In the genomic region with DNA sequence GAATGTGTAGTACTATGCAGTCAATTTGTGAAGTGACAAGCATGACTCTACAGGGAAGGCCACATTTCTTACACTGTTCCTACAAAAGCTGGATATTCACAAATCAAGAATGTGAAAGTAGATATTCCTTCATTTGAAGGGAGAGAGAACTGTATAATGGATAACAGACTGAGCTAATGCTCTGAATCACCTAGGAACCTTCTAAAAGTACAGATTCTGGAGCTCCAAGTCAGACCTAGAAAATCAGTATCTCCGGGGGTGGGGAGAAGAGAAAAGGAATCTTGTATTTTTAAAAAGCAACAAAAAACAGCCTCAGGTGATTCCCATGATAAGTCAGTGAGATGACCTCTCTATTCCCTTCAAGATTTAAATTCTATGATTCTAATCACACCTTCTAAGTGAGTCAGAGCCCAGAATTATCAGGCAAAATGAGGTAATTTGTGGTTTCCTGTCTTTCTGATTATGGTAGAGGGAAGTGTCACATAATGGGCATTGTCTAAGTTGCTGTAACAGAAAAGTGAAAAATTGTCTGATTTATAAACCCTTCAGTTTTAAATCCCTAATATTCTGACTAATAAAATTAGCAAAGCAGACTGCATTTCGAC, we compare ENCODE assay signal across 13 cellular contexts.
DNase-seq lines count a peak whose midpoint lies in the region; ATAC-seq and TF ChIP-seq lines count a peak whose summit lies in the region.
"Had no signal": no experiment of that assay in that cellular context is flagged by ENCODE, and none has a peak within 500 bp of the region (broad histone marks: within the 10 kb centered on the region; RNA-seq: fewer than 3 reads in every experiment).

No MANE protein-coding gene starts in this region.

- DNase-seq in GF-D8 (lab: John Stamatoyannopoulos, UW) = peak; percentile 3
- peak; percentile 15 for DNase-seq in KBM-7
- no peak for DNase-seq in activated CD8-positive, alpha-beta T cell treated with anti-CD3 and anti-CD28 coated beads, Interleukin-2, amount 10 ng/mL, durations not matched to agents 7 days and 5 days
- peak; percentile 37 for DNase-seq in kidney epithelial cell (ENCODE audit: low read depth)
- no peak for DNase-seq in NCI-H82 treated with DMSO at 0.1 percent for 48 hours (lab: John Stamatoyannopoulos, UW; ENCODE audit: unreplicated experiment)
- DNase-seq in NCI-H1436 treated with DMSO at 0.1 percent for 48 hours (lab: John Stamatoyannopoulos, UW) = no peak
- no peak for DNase-seq in WERI-Rb-1
- DNase-seq: head of caudate nucleus, NCI-H446, SK-N-SH had no signal

- peaks cover 38% of the 10 kb centered on the region for H3K4me1 Mint-ChIP-seq in activated CD8-positive, alpha-beta T cell treated with anti-CD3 and anti-CD28 coated beads, Interleukin-2, amount 10 ng/mL, durations not matched to agents 7 days and 5 days (ENCODE audit: low read depth)

- ATAC-seq in activated CD8-positive, alpha-beta T cell treated with anti-CD3 and anti-CD28 coated beads, Interleukin-2, amount 10 ng/mL, durations not matched to agents 7 days and 5 days = peak; percentile 70
- ATAC-seq in GM21447 (IDR thresholded peaks at IDR 0.05; ENCODE audit: unreplicated experiment) = no peak

- no peaks in the 10 kb centered on the region for H3K27me3 Mint-ChIP-seq in activated CD8-positive, alpha-beta T cell treated with anti-CD3 and anti-CD28 coated beads, Interleukin-2, amount 10 ng/mL, durations not matched to agents 7 days and 5 days (ENCODE audit: low read depth)

- CTCF ChIA-PET in activated CD8-positive, alpha-beta T cell treated with anti-CD3 and anti-CD28 coated beads, Interleukin-2, amount 10 ng/mL, durations not matched to agents 7 days and 5 days (lab: Charles Lee) = interaction anchor here (0.6 kb wide), 1 partner anchor 133 kb away, joined by 3 read pairs; no protein-coding TSS in a partner anchor

- no peaks in the 10 kb centered on the region for H3K36me3 Mint-ChIP-seq in activated CD8-positive, alpha-beta T cell treated with anti-CD3 and anti-CD28 coated beads, Interleukin-2, amount 10 ng/mL, durations not matched to agents 7 days and 5 days (ENCODE audit: low read depth)

- peaks cover 3% of the 10 kb centered on the region for H3K9me3 ChIP-seq in WERI-Rb-1 (ENCODE audit: severe bottlenecking)
- H3K9me3 ChIP-seq: prostate gland, SK-N-SH, thoracic aorta had no signal

- H3K27ac Mint-ChIP-seq in activated CD8-positive, alpha-beta T cell treated with anti-CD3 and anti-CD28 coated beads, Interleukin-2, amount 10 ng/mL, durations not matched to agents 7 days and 5 days = no peak overlapping the region

- no peaks in the 10 kb centered on the region for H3K27me3 ChIP-seq in kidney epithelial cell (ENCODE audit: control insufficient read depth, insufficient read depth, low read length)
- H3K27me3 ChIP-seq in WERI-Rb-1 (ENCODE audit: insufficient read depth, low read depth, severe bottlenecking) = no peaks in the 10 kb centered on the region

- in situ Hi-C loops in KBM-7 (cut with MboI; ENCODE audit: low pct_unique_long_range_greater_than_20kb, low sequenced_read_pairs) = no loop called here

- H3K4me3 ChIP-seq in kidney epithelial cell (ENCODE audit: low read depth, low read length) (no peak overlapping the region), WERI-Rb-1 (ENCODE audit: low read depth, low read length) (no peak overlapping the region)
- H3K4me3 ChIP-seq: prostate gland, thoracic aorta had no signal

- H3K36me3 ChIP-seq in kidney epithelial cell (ENCODE audit: control insufficient read depth, insufficient read depth, low read length) = no peaks in the 10 kb centered on the region
- no peaks in the 10 kb centered on the region for H3K36me3 ChIP-seq in WERI-Rb-1
- H3K36me3 ChIP-seq: prostate gland, thoracic aorta had no signal

- TF ChIP-seq CTCF in kidney epithelial cell (IDR thresholded peaks at IDR 0.05; ENCODE audit: insufficient read depth, low read length, poor library complexity, severe bottlenecking) (no peak), WERI-Rb-1 (IDR thresholded peaks at IDR 0.05; ENCODE audit: low read depth, low read length) (no peak)

- no peaks in the 10 kb centered on the region for H3K9me3 Mint-ChIP-seq in activated CD8-positive, alpha-beta T cell treated with anti-CD3 and anti-CD28 coated beads, Interleukin-2, amount 10 ng/mL, durations not matched to agents 7 days and 5 days (ENCODE audit: insufficient read depth)

- H3K27ac ChIP-seq in WERI-Rb-1 = no peak overlapping the region
- H3K27ac ChIP-seq: prostate gland, thoracic aorta had no signal

- POLR2A ChIA-PET in activated CD8-positive, alpha-beta T cell treated with anti-CD3 and anti-CD28 coated beads, Interleukin-2, amount 10 ng/mL, durations not matched to agents 7 days and 5 days (lab: Charles Lee) = no interaction called here

- no peak overlapping the region for H3K4me3 Mint-ChIP-seq in activated CD8-positive, alpha-beta T cell treated with anti-CD3 and anti-CD28 coated beads, Interleukin-2, amount 10 ng/mL, durations not matched to agents 7 days and 5 days

Comparison
In these comparisons a context has a peak if more than half of its experiments do, and no peak if none do; other contexts are left out.
1. DNase-seq: peak in GF-D8 (single experiment), KBM-7 (single experiment) and kidney epithelial cell (single experiment); none in activated CD8-positive, alpha-beta T cell treated with anti-CD3 and anti-CD28 coated beads, Interleukin-2, amount 10 ng/mL, durations not matched to agents 7 days and 5 days (single experiment), NCI-H82 treated with DMSO at 0.1 percent for 48 hours (single experiment), NCI-H1436 treated with DMSO at 0.1 percent for 48 hours (single experiment) and WERI-Rb-1 (single experiment).